31 cellular contexts compared by ENCODE assay signal in genomic region chr12:101475751-101476305, GRCh38. TPM values are rescaled to one million over a fixed set of nuclear protein-coding genes. Genes with fewer than 3 reads are reported as not detected.
"Had no signal": no experiment of that assay in that cellular context is flagged by ENCODE, and none has a peak within 500 bp of the region (broad histone marks: within the 10 kb centered on the region; RNA-seq: fewer than 3 reads in every experiment).

No MANE protein-coding gene starts in this region.

- H3K9me3 ChIP-seq: esophagus muscularis mucosa, gastroesophageal sphincter, heart left ventricle, neutrophil, testis, tibial artery had no signal

- FAIRE-seq: endothelial cell of umbilical vein had no signal

- H3K27ac ChIP-seq: esophagus muscularis mucosa, foreskin keratinocyte, gastroesophageal sphincter, heart left ventricle, hepatocyte, neutrophil, parathyroid adenoma, testis, tibial artery had no signal

- ATAC-seq: foreskin keratinocyte; gastroesophageal sphincter; heart left ventricle; left lobe of liver; natural killer cell treated with Interleukin-12 subunit alpha and Interleukin-12 subunit beta and Interleukin-15 and Interleukin-18, amount 100 ng/mL, for 72 hours; sciatic nerve; stimulated activated effector memory CD8-positive, alpha-beta T cell treated with anti-CD3 and anti-CD28 coated beads, Interleukin-12 subunit alpha, Interleukin-12 subunit beta, amount 100 ng/mL, for 72 hours had no signal

- H3K4me2 ChIP-seq: hepatocyte, smooth muscle cell had no signal

- DNase-seq: dermis blood vessel endothelial cell; effector memory CD4-positive, alpha-beta T cell; foreskin keratinocyte; heart left ventricle; kidney; naive B cell; stimulated activated CD4-positive, alpha-beta T cell treated with anti-CD3 and anti-CD28 coated beads, Interleukin-2, amount 100 ng/mL, for 24 hours; stimulated activated CD4-positive, alpha-beta T cell treated with anti-CD3 and anti-CD28 coated beads, Interleukin-4, amount 100 ng/mL, for 24 hours; stimulated activated naive CD4-positive, alpha-beta T cell treated with Interleukin-2 at 50 U/mL for 16 hours; substantia nigra; testis; tibial artery had no signal

- H3K4me1 ChIP-seq: esophagus muscularis mucosa, foreskin keratinocyte, gastroesophageal sphincter, heart left ventricle, parathyroid adenoma, testis, tibial artery had no signal

- H3K4me3 ChIP-seq: esophagus muscularis mucosa, gastroesophageal sphincter, heart left ventricle, hepatocyte, lung, smooth muscle cell, testis, tibial artery had no signal

RNA-seq across cellular contexts. Expression of gene SPIC, which starts 0.7 kb away (rescaled TPM):
- total RNA-seq: dermis blood vessel endothelial cell; endothelial cell of umbilical vein; epithelial cell of proximal tubule; esophagus muscularis mucosa; fibroblast of lung; foreskin keratinocyte; gastroesophageal sphincter; hepatocyte; mononuclear cell; natural killer cell treated with Interleukin-12 subunit alpha and Interleukin-12 subunit beta and Interleukin-15 and Interleukin-18, amount 100 ng/mL, for 72 hours; neural crest cell; osteoblast; progenitor cell of endocrine pancreas; smooth muscle cell; testis had no signal
- polyA plus RNA-seq: endothelial cell of umbilical vein, fibroblast of lung, foreskin keratinocyte, heart left ventricle, hepatocyte, smooth muscle cell, urinary bladder had no signal
